ENCODE assay signal across 16 cellular contexts in the genomic region with DNA sequence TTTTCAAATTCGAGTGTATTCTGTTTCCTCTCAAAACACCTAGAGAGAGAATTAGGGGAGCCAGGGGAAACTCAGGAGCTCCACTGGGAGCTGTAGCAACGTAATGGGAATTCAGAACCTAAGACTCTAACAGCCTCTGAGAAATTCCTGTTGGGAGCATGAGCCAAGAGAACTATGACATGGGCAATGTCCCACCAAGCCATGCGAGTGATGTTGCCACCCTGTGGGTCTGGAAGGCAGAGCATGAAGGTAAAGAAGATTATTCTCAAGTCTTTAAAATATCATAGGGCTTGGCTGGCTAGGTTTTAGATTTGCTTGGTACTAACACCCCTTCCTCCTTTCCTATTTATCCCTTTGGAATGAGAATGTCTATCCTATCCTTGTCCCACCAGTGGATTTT.
A peak's percentile ranks its signal among the peaks of the same experiment; 100 is the strongest.
DNase-seq lines count a peak whose midpoint lies in the region; ATAC-seq, FAIRE-seq and TF ChIP-seq lines count a peak whose summit lies in the region.
"Had no signal": no experiment of that assay in that cellular context is flagged by ENCODE, and none has a peak within 500 bp of the region (broad histone marks: within the 10 kb centered on the region; RNA-seq: fewer than 3 reads in every experiment).

No MANE protein-coding gene starts in this region.

- in situ Hi-C loops in GM23248 (cut with MboI), result no loop called here

- DNase-seq in BE2C, result peak; percentile 17
- DNase-seq in GM23248, result peak; percentile 4
- no peak for DNase-seq in astrocyte (ENCODE audit: low read depth)
- DNase-seq in left lobe of liver (ENCODE audit: low spot score), result no peak
- no peak for DNase-seq in GDM1 (lab: John Stamatoyannopoulos, UW)
- no peak for DNase-seq in OCI-M1 (lab: John Stamatoyannopoulos, UW)
- DNase-seq in activated CD4-positive, alpha-beta T cell treated with anti-CD3 and anti-CD28 coated beads, Interleukin-2, amount 50 U/mL, for 1 hour, result no peak
- DNase-seq: activated CD4-positive, alpha-beta T cell treated with anti-CD3 and anti-CD28 coated beads for 1 hour; central memory CD4-positive, alpha-beta T cell; effector memory CD4-positive, alpha-beta T cell; hippocampal formation; NCI-H1105; NCI-H2227 treated with DMSO at 0.1 percent for 48 hours; ovary had no signal

- peak; percentile 77 for ATAC-seq in left lobe of liver

- H3K9ac ChIP-seq in GM23248, result no peak overlapping the region
- H3K9ac ChIP-seq in astrocyte (ENCODE audit: low read length), result no peak overlapping the region
- H3K9ac ChIP-seq: KMS-11 had no signal

- H3K4me2 ChIP-seq in GM23248 (ENCODE audit: unreplicated experiment) (no peak overlapping the region), astrocyte (ENCODE audit: low read length) (no peak overlapping the region)
- H3K4me2 ChIP-seq: KMS-11 had no signal

- H4K20me1 ChIP-seq in GM23248 (ENCODE audit: insufficient read depth) (no peaks in the 10 kb centered on the region), astrocyte (ENCODE audit: insufficient read depth, low read length) (no peaks in the 10 kb centered on the region)

- H3K36me3 ChIP-seq in BE2C, result no peaks in the 10 kb centered on the region
- H3K36me3 ChIP-seq in GM23248 (ENCODE audit: low read depth), result no peaks in the 10 kb centered on the region
- H3K36me3 ChIP-seq in astrocyte (ENCODE audit: insufficient read depth, low read length), result no peaks in the 10 kb centered on the region
- H3K36me3 ChIP-seq: ovary, thoracic aorta had no signal

- 48 to 55% methylated on average over 3 of the region's 3 CpGs for WGBS in GM23248 (ENCODE audit: low coverage in 1 of 2, low lambda C conversion rate in 2 of 2, missing lambda C conversion rate in 2 of 2), 2 experiments

- no peaks in the 10 kb centered on the region for H3K79me2 ChIP-seq in GM23248 (ENCODE audit: insufficient read depth)
- no peaks in the 10 kb centered on the region for H3K79me2 ChIP-seq in astrocyte (ENCODE audit: insufficient read depth, low read length)

- H3K9me3 Mint-ChIP-seq in astrocyte (ENCODE audit: unreplicated experiment), result no peaks in the 10 kb centered on the region

- no peaks in the 10 kb centered on the region for H3K4me1 Mint-ChIP-seq in astrocyte (ENCODE audit: low read depth, unreplicated experiment)

- H3K4me3 ChIP-seq in BE2C (ENCODE audit: low read depth, low read length), result no peak overlapping the region
- H3K4me3 ChIP-seq in GM23248, result no peak overlapping the region
- H3K4me3 ChIP-seq in astrocyte (ENCODE audit: insufficient read depth, low read depth, low read length), result no peak overlapping the region
- H3K4me3 ChIP-seq: ovary, thoracic aorta had no signal

- no peak overlapping the region for H3K4me3 Mint-ChIP-seq in astrocyte (ENCODE audit: unreplicated experiment)

- no peak overlapping the region for H2AFZ ChIP-seq in GM23248
- H2AFZ ChIP-seq in astrocyte (ENCODE audit: low read depth, low read length), result no peak overlapping the region

- no peaks in the 10 kb centered on the region for H3F3A ChIP-seq in GM23248 (ENCODE audit: insufficient read depth)

- TF ChIP-seq CTCF in BE2C (IDR thresholded peaks at IDR 0.05; ENCODE audit: low read depth, low read length) (peak; percentile 40), astrocyte (IDR thresholded peaks at IDR 0.05; ENCODE audit: insufficient read depth, low read depth, low read length) (peak; percentile 11)

- no peaks in the 10 kb centered on the region for H3K27me3 ChIP-seq in BE2C
- H3K27me3 ChIP-seq in GM23248 (replicated peaks; ENCODE audit: insufficient read depth), result no peaks in the 10 kb centered on the region
- H3K27me3 ChIP-seq in astrocyte (ENCODE audit: insufficient read depth, low read length), result peaks cover 2% of the 10 kb centered on the region
- H3K27me3 ChIP-seq: ovary had no signal

- H3K27ac Mint-ChIP-seq in astrocyte (ENCODE audit: unreplicated experiment), result no peak overlapping the region

- H3K9me2 ChIP-seq in GM23248 (ENCODE audit: insufficient read depth), result no peaks in the 10 kb centered on the region

- FAIRE-seq in astrocyte (lab: Jason Lieb, UNC), result no peak

- peaks cover 3% of the 10 kb centered on the region for H3K27me3 Mint-ChIP-seq in astrocyte (ENCODE audit: low read depth, unreplicated experiment)

- H3K9me3 ChIP-seq in BE2C (no peaks in the 10 kb centered on the region; the same call in 1 of the 2 replicates), GM23248 (ENCODE audit: low read depth) (no peaks in the 10 kb centered on the region), astrocyte (ENCODE audit: insufficient read depth, low read depth, low read length) (no peaks in the 10 kb centered on the region)
- H3K9me3 ChIP-seq: ovary, thoracic aorta had no signal

- H3K4me1 ChIP-seq in BE2C, result peaks cover 4% of the 10 kb centered on the region; the same call in 1 of the 2 replicates
- no peaks in the 10 kb centered on the region for H3K4me1 ChIP-seq in GM23248 (ENCODE audit: insufficient read depth)
- no peaks in the 10 kb centered on the region for H3K4me1 ChIP-seq in astrocyte (ENCODE audit: insufficient read depth, low read length)

- no peaks in the 10 kb centered on the region for H3K36me3 Mint-ChIP-seq in astrocyte (ENCODE audit: low read depth, unreplicated experiment)

- H3K27ac ChIP-seq in GM23248, result no peak overlapping the region
- H3K27ac ChIP-seq in astrocyte (ENCODE audit: low read depth, low read length), result no peak overlapping the region
- H3K27ac ChIP-seq: KMS-11, ovary, thoracic aorta had no signal

Comparison
In these comparisons a context has a peak if more than half of its experiments do, and no peak if none do; other contexts are left out.
1. DNase-seq: peak in BE2C (single experiment) and GM23248 (single experiment); none in astrocyte (single experiment), left lobe of liver (single experiment), GDM1 (single experiment), OCI-M1 (single experiment) and activated CD4-positive, alpha-beta T cell treated with anti-CD3 and anti-CD28 coated beads, Interleukin-2, amount 50 U/mL, for 1 hour (single experiment).